Comparison of ENCODE assay signal across 7 cellular contexts in the genomic region with DNA sequence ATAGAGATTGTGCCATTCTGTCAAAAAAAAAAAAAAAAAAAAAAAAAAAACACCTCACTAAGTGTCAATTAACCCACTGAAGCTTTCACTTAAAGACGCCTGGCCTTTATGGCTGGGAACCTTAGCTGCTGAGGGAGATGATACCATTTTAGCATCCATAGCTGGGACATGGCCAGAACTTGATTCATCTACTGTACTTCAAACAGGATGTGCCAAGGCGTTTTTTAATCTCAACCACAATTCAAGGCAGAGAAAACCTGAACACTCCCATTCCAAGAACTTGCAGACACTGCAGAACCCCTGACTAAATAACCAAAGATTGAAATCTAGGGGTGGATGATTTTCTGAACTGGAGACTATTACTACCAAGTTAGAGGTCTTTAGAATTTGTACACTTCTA.
"Had no signal": no experiment of that assay in that cellular context is flagged by ENCODE, and none has a peak within 500 bp of the region (broad histone marks: within the 10 kb centered on the region; RNA-seq: fewer than 3 reads in every experiment).

No MANE protein-coding gene starts in this region.

- ATAC-seq: GM23338, K562 had no signal

- H3K27ac ChIP-seq: HL-60 had no signal

- H3K4me3 ChIP-seq: GM23338, K562 had no signal

- H3K4me2 ChIP-seq: GM23338 had no signal

- DNase-seq: H9, HCEC 1CT, IMR-90, KG1 had no signal

- H2AFZ ChIP-seq: GM23338 had no signal
